In genomic region chr11:20597137-20597923, GRCh38 we compare ENCODE assay signal across 1 cellular context.
TF ChIP-seq lines count a peak whose summit lies in the region.

No MANE protein-coding gene starts in this region.

TF ChIP-seq in K562, 482 proteins besides CTCF, POLR2A, EP300 and RAD21:
- TF ChIP-seq IRF1 (CRISPR knock-in tag; IDR thresholded peaks at IDR 0.05; ENCODE audit: borderline replicate concordance), result no peak
- no peak for TF ChIP-seq RCOR1 (IDR thresholded peaks at IDR 0.05; ENCODE audit: borderline replicate concordance in 1 of 2, low read depth in 2 of 2, low read length in 2 of 2)
- no peak for TF ChIP-seq CBX3 (IDR thresholded peaks at IDR 0.05; ENCODE audit: borderline replicate concordance in 1 of 2, low read length in 2 of 2)
- TF ChIP-seq NR0B1 (IDR thresholded peaks at IDR 0.05; ENCODE audit: partially characterized antibody), result no peak
- TF ChIP-seq GTF2A2 (tag; IDR thresholded peaks at IDR 0.05), result no peak
- no peak for TF ChIP-seq HMG20A (CRISPR knock-in tag; conservative IDR thresholded peaks at IDR 0.05)
